Comparison of ENCODE assay signal across 9 cellular contexts in genomic region chr20:10553326-10553984, GRCh38.
A peak's percentile ranks its signal among the peaks of the same experiment; 100 is the strongest.
DNase-seq lines count a peak whose midpoint lies in the region; ATAC-seq and TF ChIP-seq lines count a peak whose summit lies in the region.
"Had no signal": no experiment of that assay in that cellular context is flagged by ENCODE, and none has a peak within 500 bp of the region (broad histone marks: within the 10 kb centered on the region; RNA-seq: fewer than 3 reads in every experiment).

No MANE protein-coding gene starts in this region.

- H3K36me3 ChIP-seq in Panc1 (ENCODE audit: control insufficient read depth, insufficient read depth, low read length): no peaks in the 10 kb centered on the region
- H3K36me3 ChIP-seq in body of pancreas (replicated peaks in 1 of 2; ENCODE audit: insufficient read depth in 1 of 2, low read depth in 2 of 2): no peaks in the 10 kb centered on the region

- no peaks in the 10 kb centered on the region for H3K9me3 ChIP-seq in Panc1 (ENCODE audit: control insufficient read depth, insufficient read depth, low read depth, low read length)
- no peaks in the 10 kb centered on the region for H3K9me3 ChIP-seq in body of pancreas

- no TSS peak for BruUV-seq in Panc1 (replicated peaks; lab: Mats Ljungman, UMichigan)

- H3K4me3 ChIP-seq in Jurkat, Clone E6-1 (ENCODE audit: low read length): no peak overlapping the region
- H3K4me3 ChIP-seq in Panc1 (ENCODE audit: low read depth in 2 of 2, low read length in 2 of 2) (no peak overlapping the region), body of pancreas (no peak overlapping the region)

- H3K27me3 ChIP-seq in Panc1 (ENCODE audit: control insufficient read depth, insufficient read depth, low read length) (no peaks in the 10 kb centered on the region), body of pancreas (no peaks in the 10 kb centered on the region)

- CTCF ChIA-PET in Panc1 (lab: Charles Lee): interaction anchor here (0.8 kb wide), 1 partner anchor 117 kb away, joined by 3 read pairs; no protein-coding TSS in a partner anchor

- WGBS in body of pancreas, 2 donors: 30 to 32% methylated on average over 5 of the region's 5 CpGs

- POLR2A ChIA-PET in Panc1 (lab: Charles Lee): no interaction called here

- H3K27ac ChIP-seq in Panc1 (ENCODE audit: low read length) (peak overlapping the region; percentile 8; the same call in 1 of the 2 replicates), body of pancreas (no peak overlapping the region)

- H3K4me1 ChIP-seq in Panc1 (ENCODE audit: control insufficient read depth, insufficient read depth, low read length) (peaks cover 18% of the 10 kb centered on the region), body of pancreas (peaks cover 57% of the 10 kb centered on the region)

- intact Hi-C loops in Panc1 (cut with micrococcal nuclease; ENCODE audit: unreplicated experiment): loop anchor here (1.0 to 10.0 kb wide), 4 partner anchors 121 to 989 kb away; partner anchors contain the start of gene JAG1
- intact Hi-C loops in body of pancreas (cut with DNase I): no loop called here

- TF ChIP-seq POLR2A in body of pancreas (IDR thresholded peaks at IDR 0.05): no peak

- ATAC-seq in GM19324 (IDR thresholded peaks at IDR 0.05; ENCODE audit: low FRiP score, unreplicated experiment) (peak; percentile 46), Panc1 (peak; percentile 81), body of pancreas (peak; percentile 37), HG03045 (IDR thresholded peaks at IDR 0.05; ENCODE audit: unreplicated experiment) (no peak)

- DNase-seq in COLO829 (ENCODE audit: low spot score) (peak; percentile 48), Panc1 (ENCODE audit: low read depth, low spot score) (no peak), body of pancreas (peak; percentile 74 to 84 (median 78)), iris pigment epithelial cell (ENCODE audit: low read depth) (peak; percentile 76)
- DNase-seq in Jurkat, Clone E6-1 (ENCODE audit: low read depth, low spot score): peak; percentile 55
- peak; percentile 9 to 26 for DNase-seq in stimulated activated CD4-positive, alpha-beta T cell treated with anti-CD3 and anti-CD28 coated beads, Interleukin-2, amount 100 ng/mL, for 48 hours
- DNase-seq: activated B cell treated with CpG ODN at 0.5 μM for 24 hours had no signal

- in situ Hi-C loops in Panc1 (cut with HindIII; ENCODE audit: low pct_unique_long_range_greater_than_20kb, low sequenced_read_pairs): no loop called here

- TF ChIP-seq CTCF in Panc1 (IDR thresholded peaks at IDR 0.05) (peak; percentile 80; the same call in 1 of the 2 replicates), body of pancreas (IDR thresholded peaks at IDR 0.05) (peak; percentile 73 to 89 (median 83))
